In genomic region chr1:199597152-199597551, GRCh38 we compare ENCODE assay signal across 28 cellular contexts.
"Had no signal": no experiment of that assay in that cellular context is flagged by ENCODE, and none has a peak within 500 bp of the region (broad histone marks: within the 10 kb centered on the region; RNA-seq: fewer than 3 reads in every experiment).

No MANE protein-coding gene starts in this region.

- H3K27ac ChIP-seq: colonic mucosa, coronary artery, dorsolateral prefrontal cortex, epithelial cell of prostate, esophagus muscularis mucosa, esophagus squamous epithelium, foreskin keratinocyte, gastrocnemius medialis, gastroesophageal sphincter, heart left ventricle, heart right ventricle had no signal

- FAIRE-seq: colon, endometrium, endothelial cell of umbilical vein, frontal cortex had no signal

- DNase-seq: colonic mucosa; cortex of kidney; dermis blood vessel endothelial cell; dorsolateral prefrontal cortex; effector CD4-positive, alpha-beta T cell; effector CD8-positive, alpha-beta T cell; effector memory CD4-positive, alpha-beta T cell; effector memory CD8-positive, alpha-beta T cell; endodermal cell; erythroblast; esophagus squamous epithelium; foreskin fibroblast; foreskin keratinocyte; foreskin melanocyte; gastrocnemius medialis; glutamatergic neuron; head of caudate nucleus; heart left ventricle; heart right ventricle had no signal

- H3K9me3 ChIP-seq: colonic mucosa, gastrocnemius medialis had no signal

- H3K4me1 ChIP-seq: colonic mucosa, esophagus muscularis mucosa, esophagus squamous epithelium, foreskin keratinocyte, gastrocnemius medialis, gastroesophageal sphincter, heart left ventricle, heart right ventricle had no signal

- H3K4me3 ChIP-seq: colonic mucosa, coronary artery, dorsolateral prefrontal cortex, esophagus muscularis mucosa, esophagus squamous epithelium, gastrocnemius medialis, gastroesophageal sphincter, heart left ventricle, heart right ventricle had no signal

- ATAC-seq: effector memory CD8-positive, alpha-beta T cell; esophagus mucosa; foreskin keratinocyte; gastrocnemius medialis; gastroesophageal sphincter; heart left ventricle; heart right ventricle had no signal

- H3K27me3 ChIP-seq: colonic mucosa, dorsolateral prefrontal cortex, esophagus muscularis mucosa, esophagus squamous epithelium, gastrocnemius medialis, gastroesophageal sphincter, heart left ventricle, heart right ventricle had no signal

- H3K36me3 ChIP-seq: colonic mucosa, esophagus muscularis mucosa, esophagus squamous epithelium, gastrocnemius medialis, gastroesophageal sphincter, heart left ventricle, heart right ventricle had no signal
